In the genomic region with DNA sequence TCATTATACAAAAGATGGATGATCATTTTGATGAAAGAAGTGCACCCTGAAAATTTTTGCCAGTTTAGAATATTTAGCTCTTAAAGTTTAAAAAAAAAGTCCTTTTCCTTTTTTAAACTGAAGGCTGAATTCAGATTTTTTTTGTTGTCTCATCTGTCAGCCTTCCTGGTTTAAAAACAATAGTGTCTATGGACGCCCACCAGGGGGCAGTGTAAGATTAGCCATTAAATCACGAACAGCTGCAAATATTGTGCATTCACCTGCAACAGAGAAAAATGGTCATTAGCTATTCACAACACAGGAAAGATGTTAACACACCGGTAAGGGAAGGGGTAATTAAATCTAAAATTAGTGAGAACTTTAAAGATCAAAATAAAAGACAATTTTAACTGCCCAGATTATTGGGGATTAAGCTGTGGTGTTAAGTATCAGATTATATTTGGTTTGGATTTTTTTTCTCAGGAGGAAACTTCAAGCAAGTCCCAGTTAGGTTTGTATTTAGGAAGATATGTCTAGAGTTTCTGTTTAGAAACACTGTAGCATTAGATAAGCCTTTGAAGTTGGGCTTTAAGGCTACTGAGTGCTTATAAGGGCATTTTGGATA, we compare ENCODE assay signal across 8 cellular contexts. TPM values are rescaled to one million over a fixed set of nuclear protein-coding genes. Genes with fewer than 3 reads are reported as not detected.
A peak's percentile ranks its signal among the peaks of the same experiment; 100 is the strongest.
DNase-seq lines count a peak whose midpoint lies in the region; ATAC-seq, FAIRE-seq and TF ChIP-seq lines count a peak whose summit lies in the region.

No MANE protein-coding gene starts in this region.

- H3K36me3 ChIP-seq in Caco-2 (ENCODE audit: control insufficient read depth, insufficient read depth, low read length) (no peaks in the 10 kb centered on the region), aorta (ENCODE audit: control insufficient read depth in 1 of 2, insufficient read depth in 2 of 2, low read length in 1 of 2) (no peaks in the 10 kb centered on the region)

- no peaks in the 10 kb centered on the region for H3K9me3 Mint-ChIP-seq in Caco-2 (ENCODE audit: unreplicated experiment)

- H3K4me3 ChIP-seq in Caco-2 (ENCODE audit: low read depth, low read length) (no peak overlapping the region), LNCaP clone FGC (ENCODE audit: low read depth, low read length) (no peak overlapping the region), aorta (ENCODE audit: low read length in 2 of 2) (no peak overlapping the region)

- peak; percentile 49 to 67 for DNase-seq in Caco-2
- DNase-seq in LNCaP clone FGC (ENCODE audit: low read depth) = peak; percentile 15
- peak; percentile 6 for DNase-seq in RWPE1 (ENCODE audit: low spot score)
- DNase-seq in activated T-helper 9 cell treated with anti-CD3 and anti-CD28 coated beads, Interleukin-2, amount 50 U/mL, for 16 hours (ENCODE audit: low read depth) = peak; percentile 65
- DNase-seq in frontal cortex (ENCODE audit: low spot score in 2 of 2) = peak in 1 of 2 donors; percentile 29
- peak; percentile 65 for DNase-seq in pons (ENCODE audit: low spot score)
- peak; percentile 75 to 80 for DNase-seq in aorta

- H3K9me3 ChIP-seq in Caco-2 = no peaks in the 10 kb centered on the region
- H3K9me3 ChIP-seq in aorta (ENCODE audit: control insufficient read depth, low read length) = no peaks in the 10 kb centered on the region

- peaks cover 25% of the 10 kb centered on the region for H3K36me3 Mint-ChIP-seq in Caco-2 (ENCODE audit: insufficient read depth, unreplicated experiment)

- H3K4me1 ChIP-seq in Caco-2 (no peaks in the 10 kb centered on the region), aorta (ENCODE audit: control insufficient read depth in 1 of 2, insufficient read depth in 2 of 2, low read length in 2 of 2) (peaks cover 0 to 2% of the 10 kb centered on the region in 2 donors)

- H3K27me3 ChIP-seq in Caco-2 (replicated peaks; ENCODE audit: control insufficient read depth, insufficient read depth, low read length) (no peaks in the 10 kb centered on the region), aorta (ENCODE audit: control insufficient read depth in 1 of 2, insufficient read depth in 2 of 2, low read length in 1 of 2) (no peaks in the 10 kb centered on the region)

- H3K4me3 Mint-ChIP-seq in Caco-2 (ENCODE audit: unreplicated experiment) = no peak overlapping the region

- H3K27me3 Mint-ChIP-seq in Caco-2 (ENCODE audit: insufficient read depth, unreplicated experiment) = no peaks in the 10 kb centered on the region

- TF ChIP-seq CTCF in Caco-2 (IDR thresholded peaks at IDR 0.05; ENCODE audit: insufficient read depth in 1 of 2, low read depth in 1 of 2, low read length in 1 of 2, severe bottlenecking in 1 of 2, unreplicated experiment in 1 of 2) (peak; percentile 34 to 51), LNCaP clone FGC (IDR thresholded peaks at IDR 0.05; ENCODE audit: control insufficient read depth, extremely low read depth, insufficient read depth) (peak; percentile 62), RWPE1 (conservative IDR thresholded peaks at IDR 0.05; ENCODE audit: low read depth) (peak; percentile 51)

- POLR2A ChIA-PET in Caco-2 (lab: Charles Lee) = no interaction called here
- POLR2A ChIA-PET in RWPE1 (lab: Yijun Ruan, JAX; ENCODE audit: low non-redundant PET) = no interaction called here

- peak; percentile 91 for FAIRE-seq in frontal cortex (lab: Jason Lieb, UNC)

- intact Hi-C loops in Caco-2 (cut with micrococcal nuclease; ENCODE audit: unreplicated experiment) (loop anchor here (1.0 to 10.0 kb wide), 4 partner anchors 143 to 603 kb away; no protein-coding TSS in a partner anchor), aorta (cut with DNase I) (loop anchor here (5.0 to 10.0 kb wide), 4 partner anchors 141 to 603 kb away; no protein-coding TSS in a partner anchor)

- H3K27ac Mint-ChIP-seq in Caco-2 (ENCODE audit: unreplicated experiment) = no peak overlapping the region

- BruUV-seq in Caco-2 (replicated peaks; lab: Mats Ljungman, UMichigan) = no TSS peak

- H3K4me1 Mint-ChIP-seq in Caco-2 (ENCODE audit: low read depth, unreplicated experiment) = no peaks in the 10 kb centered on the region

- 1 to 2% methylated on average over 3 of the region's 3 CpGs for WGBS in aorta, 2 donors

- ATAC-seq in aorta (ENCODE audit: low FRiP score) (no peak), GM19328 (IDR thresholded peaks at IDR 0.05; ENCODE audit: unreplicated experiment) (no peak)

- H3K27ac ChIP-seq in RWPE1 = no peak overlapping the region
- no peak overlapping the region for H3K27ac ChIP-seq in aorta (ENCODE audit: low read depth in 1 of 2, low read length in 2 of 2)

- CTCF ChIA-PET in Caco-2 (lab: Charles Lee) = interaction anchor here (0.6 to 1.1 kb wide), 4 partner anchors 71 to 704 kb away, joined by 3 to 6 read pairs (median 4); a partner anchor contains a TSS
- CTCF ChIA-PET in RWPE1 (lab: Yijun Ruan, JAX) = interaction anchor here (0.6 to 1.5 kb wide), 10 partner anchors 12 to 275 kb away, joined by 3 to 6 read pairs (median 3); no protein-coding TSS in a partner anchor

RNA-seq across cellular contexts. Expression of a gene that starts 4.4 kb away (rescaled TPM):
- total RNA-seq in Caco-2 (2022) = 7.9 and 8.7 TPM in 2 replicates
- 7.3 TPM for total RNA-seq in frontal cortex
- 10 to 100 TPM; 11.1 to 13.2 TPM for total RNA-seq in aorta
- 1 to 10 TPM; 7.0 to 7.1 TPM for polyA plus RNA-seq in aorta

RNA-seq across cellular contexts. Expression of a gene that starts 28.5 kb away (rescaled TPM):
- total RNA-seq in Caco-2 (2022) = not detected in 2 replicates
- not detected for total RNA-seq in frontal cortex
- total RNA-seq in aorta = not detected
- polyA plus RNA-seq in aorta = not detected
